Comparison of ENCODE assay signal across 8 cellular contexts in genomic region chr17:15384142-15384803, GRCh38. TPM values are rescaled to one million over a fixed set of nuclear protein-coding genes. Genes with fewer than 3 reads are reported as not detected.
DNase-seq lines count a peak whose midpoint lies in the region; ATAC-seq and TF ChIP-seq lines count a peak whose summit lies in the region.
"Had no signal": no experiment of that assay in that cellular context is flagged by ENCODE, and none has a peak within 500 bp of the region (broad histone marks: within the 10 kb centered on the region; RNA-seq: fewer than 3 reads in every experiment).

No MANE protein-coding gene starts in this region.

- no peak for ATAC-seq in GM19452 (IDR thresholded peaks at IDR 0.05; ENCODE audit: unreplicated experiment)
- ATAC-seq: activated T-cell treated with anti-CD3 and anti-CD28 coated beads, Interleukin-2, amount 50 U/mL, for 72 hours had no signal

- H3K36me3 ChIP-seq in muscle layer of duodenum (ENCODE audit: control insufficient read depth in 1 of 2, insufficient read depth in 2 of 2, low read length in 2 of 2) (no peaks in the 10 kb centered on the region), urinary bladder (ENCODE audit: insufficient read depth) (no peaks in the 10 kb centered on the region), HAP-1 (replicated peaks) (no peaks in the 10 kb centered on the region)

- H3K27ac ChIP-seq in muscle layer of duodenum (ENCODE audit: low read length) (peak overlapping the region; percentile 17), urinary bladder (ENCODE audit: low read depth) (peak overlapping the region; percentile 51)

- H3K9me3 ChIP-seq in muscle layer of duodenum (ENCODE audit: control insufficient read depth in 1 of 2, low read length in 2 of 2) (no peaks in the 10 kb centered on the region), HAP-1 (0 out of 2 replicates have a peak, but pooled peaks cover 3% of the 10 kb centered on the region)

- DNase-seq in SHP77 treated with DMSO at 0.1 percent for 48 hours (lab: John Stamatoyannopoulos, UW) (peak; percentile 35), fibroblast of pulmonary artery (ENCODE audit: low read depth) (peak; percentile 69), GM13976 (ENCODE audit: low spot score) (no peak), HAP-1 (ENCODE audit: low spot score in 2 of 2) (no peak)
- DNase-seq: activated T-cell treated with anti-CD3 and anti-CD28 coated beads, Interleukin-2, amount 50 U/mL, for 72 hours had no signal

- H3K4me3 ChIP-seq in fibroblast of pulmonary artery (replicated peaks; ENCODE audit: low read depth, low read length) (peak overlapping the region; percentile 45), muscle layer of duodenum (ENCODE audit: low read depth in 1 of 2, low read length in 2 of 2) (peak overlapping the region; percentile 8 to 36), urinary bladder (ENCODE audit: low read depth, low read length) (no peak overlapping the region), HAP-1 (no peak overlapping the region)

- in situ Hi-C loops in GM13976 (cut with MboI; ENCODE audit: low sequenced_read_pairs, unreplicated experiment) (no loop called here), HAP-1 (cut with MboI; ENCODE audit: low sequenced_read_pairs) (no loop called here)

- 37% methylated on average over 10 of the region's 10 CpGs for WGBS in urinary bladder

- H3K27me3 ChIP-seq in muscle layer of duodenum (ENCODE audit: low read depth, low read length) (no peaks in the 10 kb centered on the region), HAP-1 (ENCODE audit: low read depth) (peaks cover 4% of the 10 kb centered on the region; the same call in 1 of the 2 replicates)

- TF ChIP-seq CTCF in fibroblast of pulmonary artery (IDR thresholded peaks at IDR 0.05; ENCODE audit: low read length, missing control alignments) (no peak), GM13976 (IDR thresholded peaks at IDR 0.05; ENCODE audit: borderline replicate concordance, control extremely low read depth, extremely low read depth, insufficient read depth, missing control alignments) (no peak)

- no peaks in the 10 kb centered on the region for H3K4me1 ChIP-seq in muscle layer of duodenum (ENCODE audit: control insufficient read depth in 1 of 2, insufficient read depth in 2 of 2, low read length in 2 of 2)
- H3K4me1 ChIP-seq in urinary bladder (ENCODE audit: insufficient read depth): no peaks in the 10 kb centered on the region
- no peaks in the 10 kb centered on the region for H3K4me1 ChIP-seq in HAP-1

RNA-seq across cellular contexts. Expression of gene TEKT3, which starts 42.9 kb away (rescaled TPM):
- total RNA-seq in urinary bladder: 1.1 TPM
- polyA plus RNA-seq in urinary bladder: 1.0 TPM

Comparison
In these comparisons a context has a peak if more than half of its experiments do, and no peak if none do; other contexts are left out.
1. DNase-seq: peak in SHP77 treated with DMSO at 0.1 percent for 48 hours (single experiment) and fibroblast of pulmonary artery (single experiment); none in GM13976 (single experiment) and HAP-1 (0 of 2).
2. H3K4me3 ChIP-seq: peak in fibroblast of pulmonary artery (single experiment) and muscle layer of duodenum (2 of 2); none in urinary bladder (single experiment) and HAP-1 (single experiment).